In the genomic region with DNA sequence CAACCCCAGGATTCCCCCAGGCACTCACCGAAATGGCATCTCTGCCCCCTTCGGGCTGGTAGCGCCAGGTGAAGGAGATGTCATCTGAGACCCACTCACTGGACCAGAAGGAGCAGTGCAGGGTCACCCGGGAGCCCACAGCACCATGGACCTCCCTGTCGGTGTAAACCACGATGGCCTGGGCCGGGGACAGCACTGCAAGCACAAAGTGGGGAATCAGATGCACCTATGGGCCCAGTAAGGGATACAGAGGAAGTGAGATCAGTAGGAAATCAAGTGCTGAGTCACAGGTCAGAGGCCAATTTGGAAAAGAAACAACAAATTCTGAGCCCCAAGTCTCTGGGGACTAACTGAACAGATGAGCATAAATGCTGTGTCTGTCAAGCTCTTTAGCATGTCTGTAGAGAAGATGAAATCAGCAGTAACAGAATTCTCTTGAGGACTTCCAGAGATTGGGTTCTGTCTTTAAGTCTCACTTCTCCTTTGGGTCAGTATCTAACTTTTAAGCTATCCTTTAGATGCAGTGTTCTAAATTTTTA, we compare ENCODE assay signal across 9 cellular contexts. TPM values are rescaled to one million over a fixed set of nuclear protein-coding genes. Genes with fewer than 3 reads are reported as not detected.
DNase-seq lines count a peak whose midpoint lies in the region; ATAC-seq and TF ChIP-seq lines count a peak whose summit lies in the region.
"Had no signal": no experiment of that assay in that cellular context is flagged by ENCODE, and none has a peak within 500 bp of the region (broad histone marks: within the 10 kb centered on the region; RNA-seq: fewer than 3 reads in every experiment).

No MANE protein-coding gene starts in this region.

- H3K4me3 Mint-ChIP-seq in central memory CD8-positive, alpha-beta T cell: no peak overlapping the region

- H3K27me3 Mint-ChIP-seq in central memory CD8-positive, alpha-beta T cell: no peaks in the 10 kb centered on the region

- no peaks in the 10 kb centered on the region for H3K9me3 Mint-ChIP-seq in central memory CD8-positive, alpha-beta T cell

- H4K20me1 ChIP-seq in osteoblast (ENCODE audit: insufficient read depth, low read length): no peaks in the 10 kb centered on the region

- H3K4me3 ChIP-seq in osteoblast (ENCODE audit: insufficient read depth, low read length): peak overlapping the region; percentile 12
- H3K4me3 ChIP-seq: body of pancreas had no signal

- CTCF ChIA-PET in GM10248 (lab: Yijun Ruan, JAX): interaction anchor here (0.8 to 5.0 kb wide), 8 partner anchors 16 to 115 kb away, joined by 3 to 34 read pairs (median 6); a partner anchor contains a TSS

- TF ChIP-seq CTCF in GM10248 (IDR thresholded peaks at IDR 0.05; ENCODE audit: control extremely low read depth, extremely low read depth, low read depth, missing control alignments) (no peak), osteoblast (IDR thresholded peaks at IDR 0.05; ENCODE audit: extremely low read depth, low read depth, low read length) (no peak)

- H3K36me3 Mint-ChIP-seq in central memory CD8-positive, alpha-beta T cell (ENCODE audit: insufficient read depth): no peaks in the 10 kb centered on the region

- H2AFZ ChIP-seq in osteoblast (ENCODE audit: low read length): peak overlapping the region; percentile 66

- H3K4me2 ChIP-seq in osteoblast (ENCODE audit: insufficient read depth, low read length): peak overlapping the region; percentile 30

- ATAC-seq in central memory CD8-positive, alpha-beta T cell (replicated peaks; ENCODE audit: extremely low read depth, poor library complexity, severe bottlenecking): peak; percentile 13
- ATAC-seq in GM21526 (IDR thresholded peaks at IDR 0.05; ENCODE audit: low FRiP score, unreplicated experiment): no peak

- peaks cover 23% of the 10 kb centered on the region for H3K4me1 Mint-ChIP-seq in central memory CD8-positive, alpha-beta T cell

- H3K36me3 ChIP-seq in osteoblast (ENCODE audit: insufficient read depth, low read length): no peaks in the 10 kb centered on the region

- H3K9me3 ChIP-seq in osteoblast (ENCODE audit: low read depth, low read length): no peaks in the 10 kb centered on the region
- H3K9me3 ChIP-seq: body of pancreas had no signal

- peak overlapping the region; percentile 8 for H3K27ac ChIP-seq in osteoblast (ENCODE audit: low read depth, low read length)

- DNase-seq in GM10248 (ENCODE audit: extremely low spot score) (peak; percentile 37), NCI-H2171 (lab: John Stamatoyannopoulos, UW) (peak; percentile 61), osteoblast (ENCODE audit: insufficient read length, low spot score, missing footprints) (peak; percentile 86), NCI-H510A treated with DMSO at 0.1 percent for 48 hours (lab: John Stamatoyannopoulos, UW) (no peak), kidney glomerular epithelial cell (lab: John Stamatoyannopoulos, UW) (no peak)
- no peak for DNase-seq in central memory CD8-positive, alpha-beta T cell (ENCODE audit: low spot score in 2 of 2)
- DNase-seq in stimulated activated CD4-positive, alpha-beta T cell treated with anti-CD3 and anti-CD28 coated beads, Interleukin-4, amount 100 ng/mL, for 4 hours: no peak

- peaks cover 29% of the 10 kb centered on the region for H3K4me1 ChIP-seq in osteoblast (ENCODE audit: insufficient read depth, low read length)

- peaks cover 10% of the 10 kb centered on the region for H3K79me2 ChIP-seq in osteoblast (ENCODE audit: insufficient read depth, low read length)

- no peaks in the 10 kb centered on the region for H3K27me3 ChIP-seq in osteoblast (ENCODE audit: insufficient read depth, low read length)
- H3K27me3 ChIP-seq: body of pancreas had no signal

- peak overlapping the region; percentile 58 for H3K27ac Mint-ChIP-seq in central memory CD8-positive, alpha-beta T cell (ENCODE audit: low read depth)

- POLR2A ChIA-PET in GM10248 (lab: Yijun Ruan, JAX): interaction anchor here (0.6 kb wide), 1 partner anchor 10 kb away, joined by 3 read pairs; no protein-coding TSS in a partner anchor

RNA-seq across cellular contexts. Expression of a gene that starts 2.5 kb away (rescaled TPM):
- 0.88 and 2.2 TPM in 2 replicates for total RNA-seq in osteoblast

RNA-seq across cellular contexts. Expression of a gene that starts 6.9 kb away (rescaled TPM):
- total RNA-seq in osteoblast: 20.3 and 26.5 TPM in 2 replicates

RNA-seq across cellular contexts. Expression of a gene that starts 48.8 kb away (rescaled TPM):
- total RNA-seq in osteoblast: not detected in 2 replicates
- total RNA-seq: body of pancreas had no signal

Comparison
In these comparisons a context has a peak if more than half of its experiments do, and no peak if none do; other contexts are left out.
1. DNase-seq: peak in GM10248 (single experiment), NCI-H2171 (single experiment) and osteoblast (single experiment); none in central memory CD8-positive, alpha-beta T cell (0 of 2), stimulated activated CD4-positive, alpha-beta T cell treated with anti-CD3 and anti-CD28 coated beads, Interleukin-4, amount 100 ng/mL, for 4 hours (0 of 2), NCI-H510A treated with DMSO at 0.1 percent for 48 hours (single experiment) and kidney glomerular epithelial cell (single experiment).